9 cellular contexts compared by ENCODE assay signal in the genomic region with DNA sequence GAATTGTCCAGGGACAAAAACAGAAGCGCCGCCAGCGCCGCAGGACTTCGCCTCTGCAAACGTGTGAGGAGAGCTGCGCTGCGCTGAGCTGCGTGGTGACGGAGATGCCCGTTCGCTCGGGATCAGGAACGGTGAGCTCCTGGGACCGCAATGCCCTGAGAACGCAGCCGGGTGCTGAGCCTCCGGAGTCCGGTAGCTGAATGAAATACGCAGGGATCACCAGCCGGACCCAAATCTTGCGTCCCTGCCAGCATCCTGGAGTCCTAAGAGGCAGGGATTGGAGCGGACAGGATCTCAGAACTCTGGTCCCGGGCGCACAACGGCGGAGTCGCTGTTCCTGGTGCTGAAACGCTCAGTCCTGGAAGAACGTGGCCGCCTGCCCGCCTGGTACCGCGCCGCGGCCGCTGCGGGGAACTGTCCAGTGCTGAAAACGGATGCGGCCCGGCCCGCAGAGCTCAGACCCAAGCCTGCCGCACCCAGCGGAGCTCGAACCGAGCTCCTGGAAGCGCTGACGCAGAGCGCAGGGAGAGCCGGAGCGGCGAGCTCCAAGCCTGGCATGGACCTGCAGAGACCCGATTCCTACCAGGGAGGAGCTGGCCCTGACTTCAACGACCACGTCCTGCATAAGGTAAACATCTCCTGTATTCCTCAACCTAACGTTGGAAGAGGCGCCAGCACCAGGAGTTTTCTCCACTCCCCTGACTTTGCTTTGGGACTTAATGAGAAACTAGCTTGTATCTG. TPM values are rescaled to one million over a fixed set of nuclear protein-coding genes. Genes with fewer than 3 reads are reported as not detected.
A peak's percentile ranks its signal among the peaks of the same experiment; 100 is the strongest.
DNase-seq lines count a peak whose midpoint lies in the region; ATAC-seq and TF ChIP-seq lines count a peak whose summit lies in the region.
"Had no signal": no experiment of that assay in that cellular context is flagged by ENCODE, and none has a peak within 500 bp of the region (broad histone marks: within the 10 kb centered on the region; RNA-seq: fewer than 3 reads in every experiment).

No MANE protein-coding gene starts in this region.

- intact Hi-C loops in ovary (cut with DNase I) = no loop called here

- no peak overlapping the region for H3K27ac ChIP-seq in Peyer's patch
- H3K27ac ChIP-seq in ovary = no peak overlapping the region
- no peak overlapping the region for H3K27ac ChIP-seq in tibial nerve

- no peak overlapping the region for H3K4me3 ChIP-seq in Peyer's patch
- no peak overlapping the region for H3K4me3 ChIP-seq in ovary
- H3K4me3 ChIP-seq in tibial nerve = no peak overlapping the region

- H3K9me3 Mint-ChIP-seq in glutamatergic neuron (ENCODE audit: unreplicated experiment) = no peaks in the 10 kb centered on the region

- H3K4me3 Mint-ChIP-seq in glutamatergic neuron (ENCODE audit: unreplicated experiment) = peak overlapping the region; percentile 89
- H3K4me3 Mint-ChIP-seq: stimulated activated naive CD8-positive, alpha-beta T cell treated with anti-CD3 and anti-CD28 coated beads, Interleukin-15, Interleukin-2, amounts not matched to agents 100 ng/mL and 50 ng/mL, for 24 hours had no signal

- TF ChIP-seq POLR2A in Peyer's patch (IDR thresholded peaks at IDR 0.05) (no peak), ovary (IDR thresholded peaks at IDR 0.05) (no peak), tibial nerve (IDR thresholded peaks at IDR 0.05) (no peak)

- no peak for TF ChIP-seq CTCF in Peyer's patch (IDR thresholded peaks at IDR 0.05)
- no peak for TF ChIP-seq CTCF in glutamatergic neuron (IDR thresholded peaks at IDR 0.05; ENCODE audit: partially characterized antibody, unreplicated experiment)
- no peak for TF ChIP-seq CTCF in ovary (IDR thresholded peaks at IDR 0.05)
- TF ChIP-seq CTCF in tibial nerve (IDR thresholded peaks at IDR 0.05) = no peak

- H3K27me3 Mint-ChIP-seq in glutamatergic neuron (ENCODE audit: unreplicated experiment) = peaks cover 12% of the 10 kb centered on the region

- H3K4me1 ChIP-seq in Peyer's patch (no peaks in the 10 kb centered on the region), ovary (ENCODE audit: insufficient read depth) (no peaks in the 10 kb centered on the region), tibial nerve (no peaks in the 10 kb centered on the region)

- H3K9me3 ChIP-seq in Peyer's patch = no peaks in the 10 kb centered on the region
- no peaks in the 10 kb centered on the region for H3K9me3 ChIP-seq in ovary
- peaks cover 0 to 10% (median 0%) of the 10 kb centered on the region in 4 donors for H3K9me3 ChIP-seq in tibial nerve

- no peak for TF ChIP-seq EP300 in ovary (IDR thresholded peaks at IDR 0.05)
- peak in 1 of 2 donors; percentile 33 for TF ChIP-seq EP300 in tibial nerve (IDR thresholded peaks at IDR 0.05)

- H3K4me1 Mint-ChIP-seq in glutamatergic neuron (ENCODE audit: low read depth, unreplicated experiment) = peaks cover 16% of the 10 kb centered on the region

- H3K36me3 Mint-ChIP-seq in glutamatergic neuron (ENCODE audit: unreplicated experiment) = no peaks in the 10 kb centered on the region

- 6 to 10% (median 9%) methylated on average over 46 to 57 of the region's 57 CpGs for WGBS in ovary, 3 donors
- WGBS in tibial nerve, 2 donors = 17 to 19% methylated on average over 31 to 57 of the region's 57 CpGs

- peak; percentile 87 for DNase-seq in Daoy (ENCODE audit: low read depth)
- DNase-seq in Peyer's patch = peak; percentile 39 to 74 (median 68)
- peak; percentile 49 for DNase-seq in activated gamma-delta T cell treated with anti-CD3 and anti-CD28 coated beads, Interleukin-2, amount 50 U/mL, for 16 hours (ENCODE audit: low read depth)
- DNase-seq in glutamatergic neuron = peak; percentile 53
- DNase-seq in ovary = peak; percentile 22 to 78 (median 51)
- DNase-seq in tibial nerve (ENCODE audit: low spot score in 2 of 2) = peak; percentile 38 to 62

- no peaks in the 10 kb centered on the region for H3K36me3 ChIP-seq in Peyer's patch
- no peaks in the 10 kb centered on the region for H3K36me3 ChIP-seq in ovary
- no peaks in the 10 kb centered on the region for H3K36me3 ChIP-seq in tibial nerve

- H3K27ac Mint-ChIP-seq in glutamatergic neuron (ENCODE audit: unreplicated experiment) = peak overlapping the region; percentile 1
- H3K27ac Mint-ChIP-seq: stimulated activated naive CD8-positive, alpha-beta T cell treated with anti-CD3 and anti-CD28 coated beads, Interleukin-15, Interleukin-2, amounts not matched to agents 100 ng/mL and 50 ng/mL, for 24 hours had no signal

- H3K27me3 ChIP-seq in Peyer's patch (peaks cover 0 to 3% of the 10 kb centered on the region in 2 donors), ovary (no peaks in the 10 kb centered on the region), tibial nerve (peaks cover 0 to 20% of the 10 kb centered on the region in 2 donors)

- ATAC-seq in GM21529 (IDR thresholded peaks at IDR 0.05; ENCODE audit: unreplicated experiment) = no peak
- no peak for ATAC-seq in HG03442 (IDR thresholded peaks at IDR 0.05; ENCODE audit: unreplicated experiment)

RNA-seq across cellular contexts. Expression of gene CD300LF, which starts 41.5 kb away (rescaled TPM):
- not detected in 2 replicates for total RNA-seq in Daoy (2014; rRNA removed; shearing (Covaris generic))
- total RNA-seq in Peyer's patch (1 to 10 TPM in 2 of 4 donors, not detected in 2; 1.1 to 1.7 TPM), glutamatergic neuron (ENCODE audit: unreplicated experiment) (not detected), ovary (1 to 10 TPM in 2 of 7 donors, under 1 TPM in 4, not detected in 1; 0.23 to 3.9 (median 0.34) TPM), tibial nerve (1 to 10 TPM in 1 of 4 donors, not detected in 3; 2.1 TPM)
- 1 to 10 TPM in 1 of 2 donors, under 1 TPM in 1; 0.36 to 2.6 TPM for polyA plus RNA-seq in ovary

RNA-seq across cellular contexts. Expression of gene CD300E, which starts 47.7 kb away (rescaled TPM):
- not detected in 2 replicates for total RNA-seq in Daoy (2014; rRNA removed; shearing (Covaris generic))
- not detected for total RNA-seq in Peyer's patch
- total RNA-seq in glutamatergic neuron (ENCODE audit: unreplicated experiment) = not detected
- total RNA-seq in ovary = under 1 TPM; 0.11 to 0.79 (median 0.15) TPM
- 1 to 10 TPM in 1 of 2 donors, under 1 TPM in 1; 0.30 to 1.1 TPM for polyA plus RNA-seq in ovary
- total RNA-seq in tibial nerve = 1 to 10 TPM in 1 of 4 donors, under 1 TPM in 3; under 0.01 to 1.8 (median 0.51) TPM
